ENCODE assay signal across 8 cellular contexts in genomic region chr14:20469890-20470858, GRCh38. TPM values are rescaled to one million over a fixed set of nuclear protein-coding genes. Genes with fewer than 3 reads are reported as not detected.
DNase-seq lines count a peak whose midpoint lies in the region; ATAC-seq and TF ChIP-seq lines count a peak whose summit lies in the region.

No MANE protein-coding gene starts in this region.

- peaks cover 50% of the 10 kb centered on the region for H3K79me2 ChIP-seq in osteoblast (ENCODE audit: insufficient read depth, low read length)

- H3K27me3 ChIP-seq in CD8-positive, alpha-beta T cell (ENCODE audit: insufficient read depth, low read length), result no peaks in the 10 kb centered on the region
- peaks cover 11% of the 10 kb centered on the region for H3K27me3 ChIP-seq in osteoblast (ENCODE audit: insufficient read depth, low read length)

- ATAC-seq in CD8-positive, alpha-beta T cell, result peak; percentile 50
- ATAC-seq in GM19467 (IDR thresholded peaks at IDR 0.05; ENCODE audit: unreplicated experiment), result peak; percentile 26

- H3K4me3 ChIP-seq in CD8-positive, alpha-beta T cell (ENCODE audit: low read depth, low read length), result peak overlapping the region; percentile 93
- H3K4me3 ChIP-seq in osteoblast (ENCODE audit: insufficient read depth, low read length) (peak overlapping the region; percentile 87), urinary bladder (ENCODE audit: low read depth, low read length) (peak overlapping the region; percentile 63)

- H3K27ac Mint-ChIP-seq in CD8-positive, alpha-beta T cell, result peak overlapping the region; percentile 97
- H3K27ac Mint-ChIP-seq in activated naive CD4-positive, alpha-beta T cell treated with anti-CD3 and anti-CD28 coated beads for 36 hours, result peak overlapping the region; percentile 97

- H3K27me3 Mint-ChIP-seq in CD8-positive, alpha-beta T cell (ENCODE audit: low read depth), result no peaks in the 10 kb centered on the region
- H3K27me3 Mint-ChIP-seq in activated naive CD4-positive, alpha-beta T cell treated with anti-CD3 and anti-CD28 coated beads for 36 hours (ENCODE audit: low read depth), result no peaks in the 10 kb centered on the region

- TF ChIP-seq CTCF in CD8-positive, alpha-beta T cell (IDR thresholded peaks at IDR 0.05), result no peak
- no peak for TF ChIP-seq CTCF in RWPE1 (conservative IDR thresholded peaks at IDR 0.05; ENCODE audit: low read depth)
- no peak for TF ChIP-seq CTCF in osteoblast (IDR thresholded peaks at IDR 0.05; ENCODE audit: extremely low read depth, low read depth, low read length)

- peak overlapping the region; percentile 78 for H2AFZ ChIP-seq in osteoblast (ENCODE audit: low read length)

- intact Hi-C loops in CD8-positive, alpha-beta T cell (cut with DNase I, micrococcal nuclease), result loop anchor here (2.0 to 5.0 kb wide), 4 partner anchors 15 to 143 kb away; partner anchors contain the start of genes APEX1 (in 1 of the 2), OSGEP (in 1 of the 2) and TEP1 (in 1 of the 2)
- intact Hi-C loops in activated naive CD4-positive, alpha-beta T cell treated with anti-CD3 and anti-CD28 coated beads for 36 hours (cut with micrococcal nuclease), result loop anchor here (1.0 to 10.0 kb wide), 11 partner anchors 7 to 505 kb away; partner anchors contain the start of genes APEX1, PARP2 and PIP4P1

- H3K4me2 ChIP-seq in osteoblast (ENCODE audit: insufficient read depth, low read length), result peak overlapping the region; percentile 87

- H3K4me1 Mint-ChIP-seq in CD8-positive, alpha-beta T cell (ENCODE audit: low read depth), result peaks cover 59% of the 10 kb centered on the region
- peaks cover 44% of the 10 kb centered on the region for H3K4me1 Mint-ChIP-seq in activated naive CD4-positive, alpha-beta T cell treated with anti-CD3 and anti-CD28 coated beads for 36 hours (ENCODE audit: low read depth)

- POLR2A ChIA-PET in CD8-positive, alpha-beta T cell (lab: Charles Lee), result interaction anchor here (0.6 to 4.5 kb wide), 17 partner anchors 9 to 211 kb away, joined by 3 to 31 read pairs (median 5); partner anchors contain the start of genes APEX1, OSGEP, PARP2 and PIP4P1
- POLR2A ChIA-PET in RWPE1 (lab: Yijun Ruan, JAX; ENCODE audit: low non-redundant PET), result interaction anchor here (0.5 to 1.8 kb wide), 6 partner anchors 9 to 149 kb away, joined by 3 to 8 read pairs (median 4); partner anchors contain the start of genes APEX1, OSGEP and PIP4P1

- DNase-seq in CD8-positive, alpha-beta T cell, result peak in 6 of 7 experiments; percentile 31 to 60 (median 52)
- DNase-seq in HK-2 (ENCODE audit: unreplicated experiment) (peak; percentile 70), RWPE1 (ENCODE audit: low spot score) (peak; percentile 86), globus pallidus (ENCODE audit: low spot score) (peak; percentile 24), osteoblast (ENCODE audit: insufficient read length, low spot score, missing footprints) (peak; percentile 85)
- DNase-seq in activated naive CD4-positive, alpha-beta T cell treated with anti-CD3 and anti-CD28 coated beads for 36 hours, result peak; percentile 84

- peak overlapping the region; percentile 98 for H3K4me3 Mint-ChIP-seq in CD8-positive, alpha-beta T cell
- H3K4me3 Mint-ChIP-seq in activated naive CD4-positive, alpha-beta T cell treated with anti-CD3 and anti-CD28 coated beads for 36 hours, result peak overlapping the region; percentile 88

- peaks cover 3% of the 10 kb centered on the region for H4K20me1 ChIP-seq in osteoblast (ENCODE audit: insufficient read depth, low read length)

- peaks cover 55% of the 10 kb centered on the region for H3K36me3 Mint-ChIP-seq in CD8-positive, alpha-beta T cell
- peaks cover 46% of the 10 kb centered on the region for H3K36me3 Mint-ChIP-seq in activated naive CD4-positive, alpha-beta T cell treated with anti-CD3 and anti-CD28 coated beads for 36 hours (ENCODE audit: low read depth)

- H3K9me3 Mint-ChIP-seq in CD8-positive, alpha-beta T cell, result no peaks in the 10 kb centered on the region
- no peaks in the 10 kb centered on the region for H3K9me3 Mint-ChIP-seq in activated naive CD4-positive, alpha-beta T cell treated with anti-CD3 and anti-CD28 coated beads for 36 hours

- H3K9me3 ChIP-seq in CD8-positive, alpha-beta T cell (ENCODE audit: low read length), result no peaks in the 10 kb centered on the region
- H3K9me3 ChIP-seq in osteoblast (ENCODE audit: low read depth, low read length), result no peaks in the 10 kb centered on the region

- CTCF ChIA-PET in CD8-positive, alpha-beta T cell (lab: Charles Lee), result interaction anchor here (0.7 to 2.6 kb wide), 6 partner anchors 8 to 220 kb away, joined by 3 to 8 read pairs (median 4); no protein-coding TSS in a partner anchor
- CTCF ChIA-PET in RWPE1 (lab: Yijun Ruan, JAX), result interaction anchor here (0.6 to 1.2 kb wide), 3 partner anchors 104 to 137 kb away, joined by 3 to 5 read pairs (median 3); partner anchors contain the start of gene RNASE12
- CTCF ChIA-PET in activated naive CD4-positive, alpha-beta T cell treated with anti-CD3 and anti-CD28 coated beads for 36 hours (lab: Charles Lee), result interaction anchor here (1.1 to 1.6 kb wide), 7 partner anchors 14 to 142 kb away, joined by 3 to 7 read pairs (median 3); partner anchors contain the start of gene TEP1

- peak overlapping the region; percentile 74 for H3K27ac ChIP-seq in CD8-positive, alpha-beta T cell (ENCODE audit: low read depth, low read length)
- H3K27ac ChIP-seq in RWPE1 (peak overlapping the region; percentile 91), osteoblast (ENCODE audit: low read depth, low read length) (peak overlapping the region; percentile 87), urinary bladder (ENCODE audit: low read depth) (peak overlapping the region; percentile 70)

- peaks cover 29% of the 10 kb centered on the region for H3K36me3 ChIP-seq in CD8-positive, alpha-beta T cell (ENCODE audit: insufficient read depth, low read length)
- H3K36me3 ChIP-seq in osteoblast (ENCODE audit: insufficient read depth, low read length) (peaks cover 28% of the 10 kb centered on the region), urinary bladder (ENCODE audit: insufficient read depth) (no peaks in the 10 kb centered on the region)

- WGBS in urinary bladder, result 3% methylated on average over 14 of the region's 14 CpGs

- H3K4me1 ChIP-seq in CD8-positive, alpha-beta T cell (ENCODE audit: insufficient read depth, low read length), result peaks cover 39% of the 10 kb centered on the region
- H3K4me1 ChIP-seq in osteoblast (ENCODE audit: insufficient read depth, low read length) (peaks cover 10% of the 10 kb centered on the region), urinary bladder (ENCODE audit: insufficient read depth) (no peaks in the 10 kb centered on the region)

RNA-seq across cellular contexts. Expression of gene PNP, which starts 1.0 kb away (rescaled TPM):
- total RNA-seq in CD8-positive, alpha-beta T cell, result 10 to 100 TPM; 59.6 to 62.1 TPM
- 100 to 1,000 TPM; 187 to 191 TPM for total RNA-seq in activated naive CD4-positive, alpha-beta T cell treated with anti-CD3 and anti-CD28 coated beads for 36 hours
- total RNA-seq in osteoblast, result 27.7 and 29.7 TPM in 2 replicates
- 12.5 TPM for total RNA-seq in urinary bladder
- 25.9 TPM for polyA plus RNA-seq in urinary bladder

RNA-seq across cellular contexts. Expression of gene PIP4P1, which starts 8.9 kb away (rescaled TPM):
- 100 to 1,000 TPM in 1 of 2 experiments, 10 to 100 TPM in 1; 87.7 to 105 TPM for total RNA-seq in CD8-positive, alpha-beta T cell
- total RNA-seq in activated naive CD4-positive, alpha-beta T cell treated with anti-CD3 and anti-CD28 coated beads for 36 hours, result 10 to 100 TPM; 31.6 to 32.3 TPM
- total RNA-seq in osteoblast (41.0 and 46.3 TPM in 2 replicates), urinary bladder (11.9 TPM)
- polyA plus RNA-seq in urinary bladder, result 40.8 TPM

RNA-seq across cellular contexts. Expression of gene APEX1, which starts 15.1 kb away (rescaled TPM):
- total RNA-seq in CD8-positive, alpha-beta T cell, result 100 to 1,000 TPM; 120 to 123 TPM
- total RNA-seq in activated naive CD4-positive, alpha-beta T cell treated with anti-CD3 and anti-CD28 coated beads for 36 hours, result 100 to 1,000 TPM; 187 to 190 TPM
- total RNA-seq in osteoblast, result 66.0 and 74.9 TPM in 2 replicates
- total RNA-seq in urinary bladder, result 21.2 TPM
- polyA plus RNA-seq in urinary bladder, result 147 TPM

RNA-seq across cellular contexts. Expression of gene OSGEP, which starts 15.6 kb away (rescaled TPM):
- 10 to 100 TPM; 40.7 to 47.4 TPM for total RNA-seq in CD8-positive, alpha-beta T cell
- 10 to 100 TPM; 35.7 to 36.8 TPM for total RNA-seq in activated naive CD4-positive, alpha-beta T cell treated with anti-CD3 and anti-CD28 coated beads for 36 hours
- total RNA-seq in osteoblast (36.8 and 47.8 TPM in 2 replicates), urinary bladder (28.4 TPM)
- polyA plus RNA-seq in urinary bladder, result 41.1 TPM

RNA-seq across cellular contexts. Expression of gene KLHL33, which starts 34.2 kb away (rescaled TPM):
- total RNA-seq in CD8-positive, alpha-beta T cell, result under 1 TPM; 0.11 to 0.19 TPM
- total RNA-seq in activated naive CD4-positive, alpha-beta T cell treated with anti-CD3 and anti-CD28 coated beads for 36 hours, result under 1 TPM; 0.07 to 0.10 TPM
- total RNA-seq in osteoblast, result 0.36 and 0.59 TPM in 2 replicates
- 0.69 TPM for total RNA-seq in urinary bladder
- polyA plus RNA-seq in urinary bladder, result 0.42 TPM

Comparison
In these comparisons a context has a peak if more than half of its experiments do, and no peak if none do; other contexts are left out.
1. Peak in every context shown above with its lines: DNase-seq, ATAC-seq, H3K4me3 ChIP-seq and H3K27ac ChIP-seq.
2. DNase-seq: peak in every context shown above with its lines; median percentile 86 in RWPE1; 85 in osteoblast; 84 in activated naive CD4-positive, alpha-beta T cell treated with anti-CD3 and anti-CD28 coated beads for 36 hours; 70 in HK-2; 52 in CD8-positive, alpha-beta T cell; 24 in globus pallidus.